13 cellular contexts compared by ENCODE assay signal in genomic region chr19:13008926-13009787, GRCh38. TPM values are rescaled to one million over a fixed set of nuclear protein-coding genes. Genes with fewer than 3 reads are reported as not detected.
DNase-seq lines count a peak whose midpoint lies in the region; ATAC-seq, FAIRE-seq and TF ChIP-seq lines count a peak whose summit lies in the region.
"Had no signal": no experiment of that assay in that cellular context is flagged by ENCODE, and none has a peak within 500 bp of the region (broad histone marks: within the 10 kb centered on the region; RNA-seq: fewer than 3 reads in every experiment).

No MANE protein-coding gene starts in this region.

- no peak overlapping the region for H3K27ac ChIP-seq in RWPE2 (ENCODE audit: poor library complexity, severe bottlenecking)
- peak overlapping the region; percentile 59 to 94 (median 90) for H3K27ac ChIP-seq in stomach
- H3K27ac ChIP-seq: WERI-Rb-1 had no signal

- no peaks in the 10 kb centered on the region for H3K9me3 Mint-ChIP-seq in effector memory CD8-positive, alpha-beta T cell

- FAIRE-seq in G401.6 (lab: Jason Lieb, UNC), result peak; percentile 93
- FAIRE-seq: RCC 7860 had no signal

- TF ChIP-seq EP300 in stomach (IDR thresholded peaks at IDR 0.05), result no peak

- H3K4me1 ChIP-seq in RWPE2 (ENCODE audit: insufficient read depth, poor library complexity, severe bottlenecking), result peaks cover 6% of the 10 kb centered on the region
- H3K4me1 ChIP-seq in stomach, result peaks cover 96 to 100% (median 99%) of the 10 kb centered on the region in 4 donors

- WGBS in stomach, 5 donors, result 64 to 78% (median 74%) methylated on average over 28 of the region's 28 CpGs

- intact Hi-C loops in stomach (cut with DNase I; ENCODE audit: low total_unique reads), result no loop called here

- ATAC-seq in RWPE2 (ENCODE audit: low read depth) (peak; percentile 32; the same call in 2 of the 3 replicates), HG02970 (IDR thresholded peaks at IDR 0.05; ENCODE audit: low FRiP score, unreplicated experiment) (no peak), GM18502 (IDR thresholded peaks at IDR 0.05; ENCODE audit: poor library complexity, unreplicated experiment) (no peak), GM19467 (IDR thresholded peaks at IDR 0.05; ENCODE audit: unreplicated experiment) (no peak)
- ATAC-seq in effector memory CD8-positive, alpha-beta T cell (replicated peaks), result no peak

- peaks cover 11% of the 10 kb centered on the region for H3K36me3 Mint-ChIP-seq in effector memory CD8-positive, alpha-beta T cell (ENCODE audit: insufficient read depth)

- H3K4me3 ChIP-seq in RWPE2 (ENCODE audit: severe bottlenecking) (no peak overlapping the region), stomach (peak overlapping the region in 1 of 4 donors; percentile 2)

- H3K36me3 ChIP-seq in RWPE2 (ENCODE audit: low read depth) (no peaks in the 10 kb centered on the region), stomach (no peaks in the 10 kb centered on the region)
- H3K36me3 ChIP-seq: WERI-Rb-1 had no signal

- peaks cover 47 to 95% of the 10 kb centered on the region in 2 donors for H3K27me3 Mint-ChIP-seq in effector memory CD8-positive, alpha-beta T cell

- no peak for TF ChIP-seq POLR2A in stomach (IDR thresholded peaks at IDR 0.05)

- H3K9me3 ChIP-seq in RWPE2 (ENCODE audit: severe bottlenecking), result no peaks in the 10 kb centered on the region
- no peaks in the 10 kb centered on the region for H3K9me3 ChIP-seq in stomach

- H3K27me3 ChIP-seq in RWPE2 (ENCODE audit: insufficient read depth, poor library complexity, severe bottlenecking), result no peaks in the 10 kb centered on the region
- peaks cover 0 to 47% (median 13%) of the 10 kb centered on the region in 3 donors for H3K27me3 ChIP-seq in stomach

- H3K27ac Mint-ChIP-seq in effector memory CD8-positive, alpha-beta T cell, result no peak overlapping the region

- TF ChIP-seq CTCF in RWPE2 (IDR thresholded peaks at IDR 0.05; ENCODE audit: poor library complexity, severe bottlenecking), result no peak
- TF ChIP-seq CTCF in stomach (IDR thresholded peaks at IDR 0.05), result no peak

- no peak overlapping the region for H3K4me3 Mint-ChIP-seq in effector memory CD8-positive, alpha-beta T cell

- DNase-seq in RWPE2 (ENCODE audit: low spot score) (no peak), glomerular visceral epithelial cell (ENCODE audit: extremely low spot score) (peak; percentile 41), stomach (no peak)
- DNase-seq in effector memory CD8-positive, alpha-beta T cell, result no peak
- DNase-seq: DMS79; NCI-H1694 treated with DMSO at 0.1 percent for 48 hours; stimulated activated CD4-positive, alpha-beta T cell treated with anti-CD3 and anti-CD28 coated beads, Interleukin-12 subunit alpha, Interleukin-12 subunit beta, amount 100 ng/mL, for 4 hours; WERI-Rb-1 had no signal

- peaks cover 14 to 16% of the 10 kb centered on the region in 2 donors for H3K4me1 Mint-ChIP-seq in effector memory CD8-positive, alpha-beta T cell (ENCODE audit: low read depth in 2 of 2)

RNA-seq across cellular contexts. Expression of gene NFIX, which starts 13.9 kb away (rescaled TPM):
- total RNA-seq in stomach, result 100 to 1,000 TPM in 1 of 5 donors, 10 to 100 TPM in 4; 14.0 to 183 (median 63.3) TPM
- polyA plus RNA-seq in stomach, result 10 to 100 TPM; 11.5 to 45.0 (median 30.2) TPM

RNA-seq across cellular contexts. Expression of gene DAND5, which starts 39.8 kb away (rescaled TPM):
- total RNA-seq in stomach, result under 1 TPM in 1 of 5 donors, not detected in 4; 0.58 TPM
- polyA plus RNA-seq in stomach, result under 1 TPM in 2 of 3 donors, not detected in 1; 0.12 to 0.13 TPM

RNA-seq across cellular contexts. Expression of gene GADD45GIP1, which starts 52.1 kb away (rescaled TPM):
- total RNA-seq in stomach, result 10 to 100 TPM in 4 of 5 donors, 1 to 10 TPM in 1; 1.8 to 93.3 (median 25.9) TPM
- polyA plus RNA-seq in stomach, result 10 to 100 TPM; 59.0 to 75.4 (median 61.8) TPM
